8 cellular contexts compared by ENCODE assay signal in the genomic region with DNA sequence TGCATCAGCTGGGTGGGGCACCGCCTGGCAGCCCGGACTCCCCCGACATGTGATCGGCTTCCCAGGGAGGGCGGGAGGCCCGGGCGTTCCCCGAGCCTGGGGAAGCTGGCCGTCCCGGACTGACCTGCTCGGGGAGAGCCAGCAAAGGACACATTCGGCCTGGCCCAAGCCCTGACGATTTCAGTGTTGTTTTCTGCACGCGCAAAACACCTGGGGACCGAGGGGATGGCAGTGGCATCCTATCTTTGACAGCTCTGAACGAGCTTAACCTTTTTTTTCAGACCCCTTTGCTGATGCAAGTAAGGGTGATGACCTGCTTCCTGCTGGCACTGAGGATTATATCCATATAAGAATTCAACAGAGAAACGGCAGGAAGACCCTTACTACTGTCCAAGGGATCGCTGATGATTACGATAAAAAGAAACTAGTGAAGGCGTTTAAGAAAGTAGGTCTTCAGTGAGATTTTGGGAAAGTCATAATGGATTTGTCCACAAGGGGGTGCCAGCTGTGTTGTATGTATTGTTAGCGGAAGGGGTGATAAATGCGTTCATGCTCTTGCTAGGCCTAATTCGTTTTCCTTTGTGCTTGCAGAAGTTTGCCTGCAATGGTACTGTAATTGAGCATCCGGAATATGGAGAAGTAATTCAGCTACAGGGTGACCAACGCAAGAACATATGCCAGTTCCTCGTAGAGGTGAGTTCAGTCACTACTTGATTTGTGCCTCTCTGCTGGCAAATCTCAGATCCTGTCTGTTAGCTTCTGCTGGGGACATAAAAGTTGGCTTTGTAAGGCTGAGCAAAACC. TPM values are rescaled to one million over a fixed set of nuclear protein-coding genes. Genes with fewer than 3 reads are reported as not detected.
DNase-seq lines count a peak whose midpoint lies in the region; ATAC-seq, FAIRE-seq and TF ChIP-seq lines count a peak whose summit lies in the region.

No MANE protein-coding gene starts in this region.

- H3K4me3 Mint-ChIP-seq in activated T-cell treated with anti-CD3 and anti-CD28 coated beads, Interleukin-2, amount 50 U/mL, for 72 hours: peak overlapping the region; percentile 97 to 99

- peak in 3 of 4 donors; percentile 38 to 51 (median 50) for TF ChIP-seq CTCF in pancreas (IDR thresholded peaks at IDR 0.05)

- H3K9me3 ChIP-seq in pancreas: no peaks in the 10 kb centered on the region

- no peak for FAIRE-seq in pancreas (lab: Jason Lieb, UNC)

- no peaks in the 10 kb centered on the region for H3K27me3 ChIP-seq in pancreas

- peaks cover 46% of the 10 kb centered on the region for H3K4me1 Mint-ChIP-seq in activated T-cell treated with anti-CD3 and anti-CD28 coated beads, Interleukin-2, amount 50 U/mL, for 72 hours (ENCODE audit: low read depth)

- WGBS in pancreas, 2 donors: 0 to 1% methylated on average over 22 to 27 of the region's 27 CpGs

- peaks cover 19 to 43% (median 40%) of the 10 kb centered on the region in 3 donors for H3K36me3 ChIP-seq in pancreas

- no peaks in the 10 kb centered on the region for H3K27me3 Mint-ChIP-seq in activated T-cell treated with anti-CD3 and anti-CD28 coated beads, Interleukin-2, amount 50 U/mL, for 72 hours (ENCODE audit: low read depth)

- peak overlapping the region; percentile 59 to 85 (median 74) for H3K4me3 ChIP-seq in pancreas

- H3K36me3 Mint-ChIP-seq in activated T-cell treated with anti-CD3 and anti-CD28 coated beads, Interleukin-2, amount 50 U/mL, for 72 hours (ENCODE audit: insufficient read depth in 2 of 2): peaks cover 17 to 41% of the 10 kb centered on the region in 2 donors

- H3K27ac Mint-ChIP-seq in activated T-cell treated with anti-CD3 and anti-CD28 coated beads, Interleukin-2, amount 50 U/mL, for 72 hours: peak overlapping the region; percentile 99

- H3K27ac ChIP-seq in pancreas: peak overlapping the region; percentile 100

- DNase-seq in activated T-cell treated with anti-CD3 and anti-CD28 coated beads for 24 hours (ENCODE audit: low read depth) (peak; percentile 48), NCI-H460 (ENCODE audit: extremely low read depth, low read depth) (peak; percentile 63), fibroblast of peridontal ligament (ENCODE audit: extremely low read depth) (peak; percentile 89), pancreas (peak in 1 of 6 donors; percentile 67), posterior vena cava (ENCODE audit: low spot score) (no peak), NCI-H187 (lab: John Stamatoyannopoulos, UW) (no peak)
- no peak for DNase-seq in activated T-cell treated with anti-CD3 and anti-CD28 coated beads, Interleukin-2, amount 50 U/mL, for 1 hour
- DNase-seq in activated T-cell treated with anti-CD3 and anti-CD28 coated beads, Interleukin-2, amount 50 U/mL, for 72 hours: peak; percentile 56 to 71

- ATAC-seq in activated T-cell treated with anti-CD3 and anti-CD28 coated beads, Interleukin-2, amount 50 U/mL, for 72 hours (replicated peaks in 1 of 2): no peak
- ATAC-seq in pancreas: no peak

- H3K9me3 Mint-ChIP-seq in activated T-cell treated with anti-CD3 and anti-CD28 coated beads, Interleukin-2, amount 50 U/mL, for 72 hours: no peaks in the 10 kb centered on the region

- intact Hi-C loops in pancreas (cut with DNase I): no loop called here
- intact Hi-C loops in posterior vena cava (cut with DNase I): no loop called here

- H3K4me1 ChIP-seq in pancreas: peaks cover 30 to 34% (median 31%) of the 10 kb centered on the region in 3 donors

RNA-seq across cellular contexts. Expression of gene EIF1, which starts 1.0 kb away (rescaled TPM):
- 356 and 499 TPM in 2 replicates for total RNA-seq in NCI-H460 (2014; rRNA removed; shearing (Covaris generic))
- polyA plus RNA-seq in NCI-H460 (2014; cell fraction: nucleus; rRNA removed): 292 and 380 TPM in 2 replicates
- 1,000 to 10,000 TPM; 2,404 to 2,458 TPM for total RNA-seq in activated T-cell treated with anti-CD3 and anti-CD28 coated beads, Interleukin-2, amount 50 U/mL, for 72 hours
- total RNA-seq in pancreas: 100 to 1,000 TPM; 421 to 934 (median 592) TPM
- 100 to 1,000 TPM; 316 to 590 TPM for polyA plus RNA-seq in pancreas
- 100 to 1,000 TPM; 694 to 760 TPM for total RNA-seq in posterior vena cava

RNA-seq across cellular contexts. Expression of gene GAST, which starts 22.4 kb away (rescaled TPM):
- total RNA-seq in NCI-H460 (2014; rRNA removed; shearing (Covaris generic)): not detected in 2 replicates
- not detected in 2 replicates for polyA plus RNA-seq in NCI-H460 (2014; cell fraction: nucleus; rRNA removed)
- not detected for total RNA-seq in activated T-cell treated with anti-CD3 and anti-CD28 coated beads, Interleukin-2, amount 50 U/mL, for 72 hours
- total RNA-seq in pancreas: not detected
- polyA plus RNA-seq in pancreas: not detected
- not detected for total RNA-seq in posterior vena cava

RNA-seq across cellular contexts. Expression of gene HAP1, which starts 44.7 kb away (rescaled TPM):
- total RNA-seq in NCI-H460 (2014; rRNA removed; shearing (Covaris generic)): 0.69 and 0.94 TPM in 2 replicates
- 1.7 and 1.8 TPM in 2 replicates for polyA plus RNA-seq in NCI-H460 (2014; cell fraction: nucleus; rRNA removed)
- total RNA-seq in activated T-cell treated with anti-CD3 and anti-CD28 coated beads, Interleukin-2, amount 50 U/mL, for 72 hours: under 1 TPM; 0.17 to 0.21 TPM
- total RNA-seq in pancreas (1 to 10 TPM in 3 of 6 donors, under 1 TPM in 3; 0.13 to 1.6 (median 0.84) TPM), posterior vena cava (under 1 TPM in 1 of 2 donors, not detected in 1; 0.19 TPM)
- polyA plus RNA-seq in pancreas: 1 to 10 TPM; 2.6 to 4.2 TPM

Comparison
In these comparisons a context has a peak if more than half of its experiments do, and no peak if none do; other contexts are left out.
1. DNase-seq: peak in activated T-cell treated with anti-CD3 and anti-CD28 coated beads for 24 hours (single experiment), NCI-H460 (single experiment), activated T-cell treated with anti-CD3 and anti-CD28 coated beads, Interleukin-2, amount 50 U/mL, for 72 hours (2 of 2) and fibroblast of peridontal ligament (single experiment); none in activated T-cell treated with anti-CD3 and anti-CD28 coated beads, Interleukin-2, amount 50 U/mL, for 1 hour (single experiment), posterior vena cava (single experiment) and NCI-H187 (0 of 2).